ENCODE assay signal across 10 cellular contexts in genomic region chr2:216217904-216218260, GRCh38.
DNase-seq lines count a peak whose midpoint lies in the region; ATAC-seq and TF ChIP-seq lines count a peak whose summit lies in the region.
"Had no signal": no experiment of that assay in that cellular context is flagged by ENCODE, and none has a peak within 500 bp of the region (broad histone marks: within the 10 kb centered on the region; RNA-seq: fewer than 3 reads in every experiment).

No MANE protein-coding gene starts in this region.

- DNase-seq in RWPE1 (ENCODE audit: low spot score) (no peak), mesothelial cell of epicardium (ENCODE audit: low spot score in 2 of 2, unreplicated experiment in 2 of 2) (no peak), NK-92 (lab: John Stamatoyannopoulos, UW; ENCODE audit: unreplicated experiment) (no peak), C1 segment of cervical spinal cord (lab: John Stamatoyannopoulos, UW) (no peak), gastrocnemius medialis (no peak)
- DNase-seq: activated B cell treated with CpG ODN at 0.5 μM for 24 hours, NCI-H146 had no signal

- in situ Hi-C loops in gastrocnemius medialis (cut with MboI; ENCODE audit: low sequenced_read_pairs in 4 of 4) = no loop called here

- peak overlapping the region; percentile 14 for H3K27ac Mint-ChIP-seq in mesothelial cell of epicardium
- H3K27ac Mint-ChIP-seq: activated B cell treated with CpG ODN at 0.5 μM for 24 hours had no signal

- no peak overlapping the region for H3K4me3 ChIP-seq in gastrocnemius medialis

- intact Hi-C loops in gastrocnemius medialis (cut with DNase I; ENCODE audit: low total_unique reads) = no loop called here

- H3K4me3 Mint-ChIP-seq in mesothelial cell of epicardium = no peak overlapping the region
- H3K4me3 Mint-ChIP-seq: activated B cell treated with CpG ODN at 0.5 μM for 24 hours had no signal

- H3K27ac ChIP-seq in RWPE1 (peak overlapping the region; percentile 70), gastrocnemius medialis (no peak overlapping the region)

- no peaks in the 10 kb centered on the region for H3K27me3 ChIP-seq in gastrocnemius medialis

- POLR2A ChIA-PET in RWPE1 (lab: Yijun Ruan, JAX; ENCODE audit: low non-redundant PET) = no interaction called here

- H3K36me3 ChIP-seq in gastrocnemius medialis = no peaks in the 10 kb centered on the region

- H3K4me1 ChIP-seq in gastrocnemius medialis = no peaks in the 10 kb centered on the region

- CTCF ChIA-PET in RWPE1 (lab: Yijun Ruan, JAX) = interaction anchor here (1.5 kb wide), 1 partner anchor 186 kb away, joined by 7 read pairs; no protein-coding TSS in a partner anchor

- no peaks in the 10 kb centered on the region for H3K36me3 Mint-ChIP-seq in mesothelial cell of epicardium

- H3K27me3 Mint-ChIP-seq in mesothelial cell of epicardium (ENCODE audit: low read depth) = no peaks in the 10 kb centered on the region
- H3K27me3 Mint-ChIP-seq: activated B cell treated with CpG ODN at 0.5 μM for 24 hours had no signal

- TF ChIP-seq CTCF in RWPE1 (conservative IDR thresholded peaks at IDR 0.05; ENCODE audit: low read depth) (no peak), mesothelial cell of epicardium (IDR thresholded peaks at IDR 0.05; ENCODE audit: unreplicated experiment) (no peak), gastrocnemius medialis (IDR thresholded peaks at IDR 0.05 in 4 of 5, conservative IDR thresholded peaks at IDR 0.05 in 1 of 5) (no peak)

- no peaks in the 10 kb centered on the region for H3K9me3 Mint-ChIP-seq in mesothelial cell of epicardium
- H3K9me3 Mint-ChIP-seq: activated B cell treated with CpG ODN at 0.5 μM for 24 hours had no signal

- TF ChIP-seq POLR2A in gastrocnemius medialis (IDR thresholded peaks at IDR 0.05) = no peak

- H3K4me1 Mint-ChIP-seq in mesothelial cell of epicardium = peaks cover 8% of the 10 kb centered on the region

- ATAC-seq in GM18909 (IDR thresholded peaks at IDR 0.05; ENCODE audit: poor library complexity, unreplicated experiment) = peak; percentile 55
- peak; percentile 32 for ATAC-seq in GM21786 (IDR thresholded peaks at IDR 0.05; ENCODE audit: unreplicated experiment)
- ATAC-seq in GM19467 (IDR thresholded peaks at IDR 0.05; ENCODE audit: unreplicated experiment) = no peak
- ATAC-seq in gastrocnemius medialis = no peak

- no peaks in the 10 kb centered on the region for H3K9me3 ChIP-seq in gastrocnemius medialis

Comparison
In these comparisons a context has a peak if more than half of its experiments do, and no peak if none do; other contexts are left out.
1. ATAC-seq: peak in GM18909 (single experiment) and GM21786 (single experiment); none in GM19467 (single experiment) and gastrocnemius medialis (0 of 2).